In the genomic region with DNA sequence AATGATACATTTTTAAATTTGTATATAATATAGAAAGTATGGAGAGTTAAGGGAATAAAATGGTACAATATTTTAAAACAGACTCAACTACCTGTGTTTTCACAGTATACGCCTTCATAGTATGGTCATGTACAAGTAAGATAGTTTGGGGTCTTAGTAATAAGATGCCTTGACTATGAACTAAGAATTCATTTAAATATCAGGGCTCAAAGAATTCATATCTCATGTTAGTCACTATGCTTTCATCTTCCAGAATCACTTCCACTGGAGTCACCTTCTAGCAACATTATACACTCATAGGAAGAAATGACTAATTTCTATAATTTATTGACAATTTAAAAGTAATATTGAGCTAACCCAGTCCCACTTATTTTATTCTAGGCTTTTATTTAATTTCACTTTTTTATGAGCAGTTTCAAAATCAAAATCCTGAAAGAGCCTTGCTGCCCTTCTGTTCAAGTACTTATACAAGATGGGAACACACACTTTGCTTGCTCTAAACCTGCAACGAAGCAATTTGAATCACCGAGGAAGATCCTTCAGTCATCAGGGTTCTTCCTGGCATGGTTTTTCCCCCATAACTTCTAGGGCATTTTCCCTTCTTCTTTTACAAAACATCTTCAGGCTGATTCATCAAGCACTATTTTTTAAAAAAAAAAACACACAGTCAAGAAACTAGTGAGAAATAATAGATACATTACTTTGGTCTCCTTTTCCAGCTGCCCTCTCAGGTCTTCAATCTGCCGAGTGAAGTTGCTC, we compare ENCODE assay signal across 16 cellular contexts.
"Had no signal": no experiment of that assay in that cellular context is flagged by ENCODE, and none has a peak within 500 bp of the region (broad histone marks: within the 10 kb centered on the region; RNA-seq: fewer than 3 reads in every experiment).

No MANE protein-coding gene starts in this region.

- H3K4me3 Mint-ChIP-seq: natural killer cell; stimulated activated memory B cell treated with anti-CD40 and anti-IgM and Interleukin-4, amounts not matched to agents 10 μg/mL and 1 μg/mL and 100 μg/mL, for 72 hours; type B pancreatic cell had no signal

- H3K27ac ChIP-seq: gastrocnemius medialis, heart right ventricle, left lung, suprapubic skin had no signal

- H3K4me1 Mint-ChIP-seq: natural killer cell; stimulated activated memory B cell treated with anti-CD40 and anti-IgM and Interleukin-4, amounts not matched to agents 10 μg/mL and 1 μg/mL and 100 μg/mL, for 72 hours had no signal

- H3K4me1 ChIP-seq: gastrocnemius medialis, heart right ventricle had no signal

- H3K27me3 Mint-ChIP-seq: progenitor cell of endocrine pancreas; stimulated activated memory B cell treated with anti-CD40 and anti-IgM and Interleukin-4, amounts not matched to agents 10 μg/mL and 1 μg/mL and 100 μg/mL, for 72 hours; type B pancreatic cell had no signal

- ATAC-seq: gastrocnemius medialis; left lung; natural killer cell; right cardiac atrium; stimulated activated memory B cell treated with anti-CD40 and anti-IgM and Interleukin-4, amounts not matched to agents 10 μg/mL and 1 μg/mL and 100 μg/mL, for 72 hours had no signal

- DNase-seq: activated CD4-positive, alpha-beta T cell treated with anti-CD3 and anti-CD28 coated beads for 4 hours; activated gamma-delta T cell; amygdala; gastrocnemius medialis; heart right ventricle; islet precursor cell; left lung; natural killer cell; right cardiac atrium; Right ventricle myocardium superior; small intestine; T-helper 2 cell had no signal

- H3K4me3 ChIP-seq: gastrocnemius medialis, heart right ventricle, left lung, suprapubic skin had no signal

- H3K9me3 Mint-ChIP-seq: natural killer cell; stimulated activated memory B cell treated with anti-CD40 and anti-IgM and Interleukin-4, amounts not matched to agents 10 μg/mL and 1 μg/mL and 100 μg/mL, for 72 hours had no signal

- H3K36me3 ChIP-seq: gastrocnemius medialis, heart right ventricle, left lung, suprapubic skin had no signal

- H3K9me3 ChIP-seq: gastrocnemius medialis, heart right ventricle, left lung, suprapubic skin had no signal

- H3K27me3 ChIP-seq: gastrocnemius medialis, heart right ventricle, left lung, suprapubic skin had no signal

- H3K27ac Mint-ChIP-seq: natural killer cell; progenitor cell of endocrine pancreas; stimulated activated memory B cell treated with anti-CD40 and anti-IgM and Interleukin-4, amounts not matched to agents 10 μg/mL and 1 μg/mL and 100 μg/mL, for 72 hours; type B pancreatic cell had no signal

- H3K36me3 Mint-ChIP-seq: natural killer cell; stimulated activated memory B cell treated with anti-CD40 and anti-IgM and Interleukin-4, amounts not matched to agents 10 μg/mL and 1 μg/mL and 100 μg/mL, for 72 hours had no signal
